In genomic region chr11:69444381-69445130, GRCh38 we compare ENCODE assay signal across 8 cellular contexts. TPM values are rescaled to one million over a fixed set of nuclear protein-coding genes. Genes with fewer than 3 reads are reported as not detected.
DNase-seq lines count a peak whose midpoint lies in the region; ATAC-seq, FAIRE-seq and TF ChIP-seq lines count a peak whose summit lies in the region.

No MANE protein-coding gene starts in this region.

- H3K27me3 ChIP-seq in HepG2 (ENCODE audit: control insufficient read depth in 1 of 2, insufficient read depth in 2 of 2, low read length in 2 of 2) (no peaks in the 10 kb centered on the region), tibial artery (no peaks in the 10 kb centered on the region)

- H3K4me3 ChIP-seq in cardiac fibroblast (replicated peaks in 1 of 2; ENCODE audit: low read depth in 2 of 2, low read length in 2 of 2) (peak overlapping the region in 1 of 2 donors; percentile 18), HepG2 (replicated peaks in 1 of 3; ENCODE audit: insufficient read depth in 1 of 3, low read depth in 2 of 3, low read length in 3 of 3) (no peak overlapping the region), tibial artery (peak overlapping the region; percentile 13 to 15)

- H3K4me1 ChIP-seq in HepG2 (ENCODE audit: insufficient read depth, low read length) (peaks cover 44% of the 10 kb centered on the region), tibial artery (peaks cover 0 to 35% (median 29%) of the 10 kb centered on the region in 4 donors)

- H3K9me3 ChIP-seq in HepG2 (ENCODE audit: low read length), result no peaks in the 10 kb centered on the region
- no peaks in the 10 kb centered on the region for H3K9me3 ChIP-seq in tibial artery

- no peak for TF ChIP-seq RAD21 in HepG2 (CRISPR knock-in tag; IDR thresholded peaks at IDR 0.05)

- TF ChIP-seq CTCF in cardiac fibroblast (IDR thresholded peaks at IDR 0.05; ENCODE audit: low read depth, low read length) (peak; percentile 56), HepG2 (CRISPR knock-in tag; IDR thresholded peaks at IDR 0.05) (no peak), tibial artery (IDR thresholded peaks at IDR 0.05) (peak in 1 of 2 experiments; percentile 21)

- 81% methylated on average over 31 of the region's 32 CpGs for WGBS in HepG2 (ENCODE audit: low lambda C conversion rate)

- no peak overlapping the region for H3K27ac ChIP-seq in HepG2 (ENCODE audit: extremely low read length, insufficient read depth, low read length)
- peak overlapping the region; percentile 19 to 53 for H3K27ac ChIP-seq in tibial artery

- no peak for TF ChIP-seq POLR2A in HepG2 (IDR thresholded peaks at IDR 0.05; ENCODE audit: insufficient read depth in 1 of 2, low read depth in 2 of 2, low read length in 2 of 2)

- in situ Hi-C loops in HepG2 (cut with HindIII; ENCODE audit: extremely low pct_ligation_motif_present, low pct_unique_long_range_greater_than_20kb), result loop anchor here (25.0 kb wide), 1 partner anchor 193 kb away; the partner anchor contains the start of gene CCND1

- intact Hi-C loops in HepG2 (cut with micrococcal nuclease; ENCODE audit: unreplicated experiment) (loop anchor here (5.0 kb wide), 1 partner anchor 198 kb away; the partner anchor contains the start of gene CCND1), tibial artery (cut with DNase I; ENCODE audit: low total_unique reads) (no loop called here)

- H3K4me2 ChIP-seq in HepG2 (ENCODE audit: low read depth, low read length), result no peak overlapping the region

- POLR2A ChIA-PET in HepG2 (lab: Yijun Ruan, JAX), result no interaction called here

- H2AFZ ChIP-seq in HepG2 (ENCODE audit: low read length), result no peak overlapping the region

- no peak overlapping the region for H3K9ac ChIP-seq in HepG2 (ENCODE audit: insufficient read depth, low read depth, low read length)

- BruUV-seq in HepG2 (replicated peaks; lab: Mats Ljungman, UMichigan), result no TSS peak

- TF ChIP-seq EP300 in HepG2 (IDR thresholded peaks at IDR 0.05; ENCODE audit: low read depth in 2 of 2, low read length in 2 of 2) (no peak), HepG2 (CRISPR knock-in tag; IDR thresholded peaks at IDR 0.05; ENCODE audit: borderline replicate concordance) (no peak)

- FAIRE-seq in HepG2 (lab: Jason Lieb, UNC), result no peak

- H3K36me3 ChIP-seq in HepG2 (replicated peaks in 1 of 2; ENCODE audit: control insufficient read depth in 1 of 2, insufficient read depth in 2 of 2, low read length in 2 of 2), result no peaks in the 10 kb centered on the region
- H3K36me3 ChIP-seq in tibial artery, result no peaks in the 10 kb centered on the region

- CTCF ChIA-PET in HepG2 (lab: Yijun Ruan, JAX; ENCODE audit: low intra/inter-chr PET ratio, low total read pairs), result no interaction called here

- no peaks in the 10 kb centered on the region for H4K20me1 ChIP-seq in HepG2 (ENCODE audit: insufficient read depth, low read length)

- H3K79me2 ChIP-seq in HepG2 (ENCODE audit: insufficient read depth, low read length), result no peaks in the 10 kb centered on the region

- ATAC-seq in HepG2 (no peak; the same call in 2 of the 3 replicates), GM18498 (IDR thresholded peaks at IDR 0.05; ENCODE audit: unreplicated experiment) (no peak)

- peak; percentile 84 for DNase-seq in SIG-M5 treated with dmso at 0.1 percent for 504 hours (lab: John Stamatoyannopoulos, UW; ENCODE audit: unreplicated experiment)
- DNase-seq in SIG-M5 (lab: John Stamatoyannopoulos, UW), result no peak
- DNase-seq in cardiac fibroblast (ENCODE audit: low read depth in 2 of 2), result peak; percentile 95 to 97
- DNase-seq in HepG2 (ENCODE audit: low spot score), result peak; percentile 21
- DNase-seq in tibial artery, result peak; percentile 73 to 85
- DNase-seq in NK-92 (lab: John Stamatoyannopoulos, UW; ENCODE audit: unreplicated experiment), result no peak
- DNase-seq in COR-L47 (lab: John Stamatoyannopoulos, UW), result no peak

TF ChIP-seq in HepG2, 621 proteins besides CTCF, POLR2A, EP300 and RAD21 (continues in another document):
- TF ChIP-seq GATAD2A (CRISPR knock-in tag; IDR thresholded peaks at IDR 0.05), result 0 out of 2 replicates have a peak, but pooled peaks have one; percentile 13
- no peak for TF ChIP-seq NFE2 (CRISPR knock-in tag; IDR thresholded peaks at IDR 0.05)
- no peak for TF ChIP-seq RELA (CRISPR knock-in tag; IDR thresholded peaks at IDR 0.05)
- no peak for TF ChIP-seq ZUFSP (CRISPR knock-in tag; IDR thresholded peaks at IDR 0.05; ENCODE audit: borderline replicate concordance)
- peak; percentile 45; the same call in 1 of the 2 replicates for TF ChIP-seq CEBPG (CRISPR knock-in tag; IDR thresholded peaks at IDR 0.05)
- peak; percentile 87 for TF ChIP-seq CEBPB (IDR thresholded peaks at IDR 0.05; ENCODE audit: borderline replicate concordance, low read depth, low read length)

RNA-seq across cellular contexts. Expression of gene LINC01488, which starts 36.9 kb away (rescaled TPM):
- 0.14 and 0.58 TPM in 2 replicates for total RNA-seq in HepG2 (2016; rRNA removed; fragmentation: Illumina TruSeq; extraction: Trizol)
- 0.10 and 0.18 TPM in 2 replicates for total RNA-seq in HepG2 (2016; cell fraction: cytosol; rRNA removed; fragmentation: Illumina TruSeq; extraction: Trizol; ENCODE audit: low read depth)
- total RNA-seq in HepG2 (2016; cell fraction: insoluble cytoplasmic fraction; rRNA removed; fragmentation: Illumina TruSeq; extraction: Trizol), result 0.09 and 0.74 TPM in 2 replicates
- 0.17 and 0.31 TPM in 2 replicates for total RNA-seq in HepG2 (2016; cell fraction: membrane; rRNA removed; fragmentation: Illumina TruSeq; extraction: Trizol)
- total RNA-seq in HepG2 (2016; cell fraction: nucleus; rRNA removed; fragmentation: Illumina TruSeq; extraction: Trizol), result 0.47 and 1.4 TPM in 2 replicates
- 0.13 and 0.26 TPM in 2 replicates for polyA plus RNA-seq in HepG2 (2011; rRNA removed)
- polyA plus RNA-seq in HepG2 (2011; cell fraction: cytosol; rRNA removed), result 0.11 TPM in 1 of 2 replicates, not detected in the other
- 0.31 and 1.3 TPM in 2 replicates for polyA plus RNA-seq in HepG2 (2011; cell fraction: nucleus; rRNA removed)
- polyA plus RNA-seq in HepG2 (2012), result 0.04 TPM in 1 of 2 replicates, not detected in the other
- 0.09 and 0.12 TPM in 2 replicates for polyA plus RNA-seq in HepG2 (2016; cell fraction: cytosol; fragmentation: Illumina TruSeq; extraction: Trizol; ENCODE audit: low read depth)
- 0.21 and 0.39 TPM in 2 replicates for polyA plus RNA-seq in HepG2 (2016; cell fraction: insoluble cytoplasmic fraction; fragmentation: Illumina TruSeq; extraction: Trizol; ENCODE audit: low read depth)
- 0.22 TPM in 2 replicates for polyA plus RNA-seq in HepG2 (2016; cell fraction: membrane; fragmentation: Illumina TruSeq; extraction: Trizol; ENCODE audit: low read depth)
- 1.7 and 3.1 TPM in 2 replicates for polyA plus RNA-seq in HepG2 (2016; cell fraction: nucleus; fragmentation: Illumina TruSeq; extraction: Trizol; ENCODE audit: insufficient read depth, low read depth)
- 0.16 TPM in 1 of 2 replicates, not detected in the other for polyA minus RNA-seq in HepG2 (2011; rRNA and poly(A)+ RNA removed; ENCODE audit: low replicate concordance)
- polyA minus RNA-seq in HepG2 (2011; cell fraction: cytosol; rRNA and poly(A)+ RNA removed), result not detected in 2 replicates
- polyA minus RNA-seq in HepG2 (2011; cell fraction: nucleus; rRNA and poly(A)+ RNA removed), result 0.12 and 0.39 TPM in 2 replicates

Comparison
In these comparisons a context has a peak if more than half of its experiments do, and no peak if none do; other contexts are left out.
1. DNase-seq: peak in SIG-M5 treated with dmso at 0.1 percent for 504 hours (single experiment), cardiac fibroblast (2 of 2), HepG2 (single experiment) and tibial artery (2 of 2); none in SIG-M5 (single experiment), NK-92 (single experiment) and COR-L47 (single experiment).
2. H3K4me3 ChIP-seq: peak in tibial artery (2 of 2); none in HepG2 (0 of 3).